Comparison of ENCODE assay signal across 8 cellular contexts in the genomic region with DNA sequence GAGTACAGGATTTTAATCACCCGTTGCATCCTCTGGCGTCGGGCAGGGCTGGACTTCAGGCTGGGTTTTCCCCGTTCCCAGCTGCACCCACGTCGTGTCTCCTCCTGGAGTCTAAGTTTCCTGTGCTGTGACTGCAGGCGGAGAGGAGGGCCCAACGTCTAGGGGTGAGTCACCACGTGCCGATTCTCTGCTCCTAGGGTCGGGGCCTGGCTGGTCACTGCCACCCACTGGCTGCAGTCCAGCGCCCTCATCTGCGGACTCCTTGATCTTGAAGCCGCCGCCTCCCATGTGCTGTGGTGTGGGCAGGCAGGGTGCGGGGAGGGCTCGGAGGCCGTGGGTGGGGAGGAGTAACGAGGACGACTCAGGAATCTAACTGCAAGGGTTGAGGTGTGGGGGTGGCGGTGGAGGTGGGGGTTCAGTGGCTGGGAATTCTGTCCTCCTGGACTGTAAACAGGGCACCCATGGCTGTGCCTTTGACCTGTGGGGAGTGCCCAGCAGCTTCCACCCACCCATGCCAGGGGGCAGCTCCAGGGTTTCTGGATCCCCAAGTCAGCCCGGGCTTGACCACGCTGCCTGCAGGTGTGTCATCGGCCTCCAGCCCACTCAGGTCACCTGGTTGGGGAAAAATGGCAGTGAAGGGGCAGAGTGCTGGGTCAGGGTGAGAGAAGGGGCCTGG.
DNase-seq lines count a peak whose midpoint lies in the region; ATAC-seq, FAIRE-seq and TF ChIP-seq lines count a peak whose summit lies in the region.

No MANE protein-coding gene starts in this region.

- H3K9me3 ChIP-seq in kidney (ENCODE audit: control insufficient read depth in 1 of 2, low read length in 2 of 2): no peaks in the 10 kb centered on the region
- H3K9me3 ChIP-seq in upper lobe of right lung: no peaks in the 10 kb centered on the region

- peak; percentile 4 for TF ChIP-seq CTCF in astrocyte of the spinal cord (IDR thresholded peaks at IDR 0.05; ENCODE audit: low read depth, low read length)
- TF ChIP-seq CTCF in kidney (IDR thresholded peaks at IDR 0.05; ENCODE audit: borderline replicate concordance, extremely low read depth, insufficient read depth): no peak
- no peak for TF ChIP-seq CTCF in upper lobe of right lung (IDR thresholded peaks at IDR 0.05)

- H3K27ac Mint-ChIP-seq in stimulated activated naive CD8-positive, alpha-beta T cell treated with anti-CD3 and anti-CD28 coated beads, Interleukin-15, amount 100 ng/mL, for 72 hours: no peak overlapping the region

- peak; percentile 83 for ATAC-seq in upper lobe of right lung
- no peak for ATAC-seq in stimulated activated naive CD8-positive, alpha-beta T cell treated with anti-CD3 and anti-CD28 coated beads, Interleukin-15, amount 100 ng/mL, for 72 hours

- peaks cover 44% of the 10 kb centered on the region for H3K27me3 Mint-ChIP-seq in stimulated activated naive CD8-positive, alpha-beta T cell treated with anti-CD3 and anti-CD28 coated beads, Interleukin-15, amount 100 ng/mL, for 72 hours

- H3K9ac ChIP-seq in kidney (ENCODE audit: low read length in 2 of 2): peak overlapping the region in 1 of 2 donors; percentile 55

- intact Hi-C loops in kidney (cut with DNase I) (no loop called here), upper lobe of right lung (cut with DNase I) (no loop called here)

- H3K27ac ChIP-seq in kidney (ENCODE audit: low read depth in 2 of 2, low read length in 2 of 2) (peak overlapping the region; percentile 24 to 67), upper lobe of right lung (no peak overlapping the region)

- no peaks in the 10 kb centered on the region for H3K27me3 ChIP-seq in upper lobe of right lung

- no peak overlapping the region for H3K4me3 ChIP-seq in astrocyte of the spinal cord (ENCODE audit: low read depth, low read length)
- peak overlapping the region in 1 of 2 donors; percentile 17 for H3K4me3 ChIP-seq in kidney (ENCODE audit: low read length in 2 of 2)
- H3K4me3 ChIP-seq in upper lobe of right lung: no peak overlapping the region

- H3K4me3 Mint-ChIP-seq in stimulated activated naive CD8-positive, alpha-beta T cell treated with anti-CD3 and anti-CD28 coated beads, Interleukin-15, amount 100 ng/mL, for 72 hours: no peak overlapping the region

- in situ Hi-C loops in astrocyte of the spinal cord (cut with HindIII; ENCODE audit: low sequenced_read_pairs): no loop called here

- no peaks in the 10 kb centered on the region for H3K9me3 Mint-ChIP-seq in stimulated activated naive CD8-positive, alpha-beta T cell treated with anti-CD3 and anti-CD28 coated beads, Interleukin-15, amount 100 ng/mL, for 72 hours

- FAIRE-seq in kidney (lab: Jason Lieb, UNC): no peak

- DNase-seq in HUDEP-2 (lab: John Stamatoyannopoulos, UW; ENCODE audit: unreplicated experiment in 76 of 76) (peak in 74 of 76 experiments; percentile 20 to 91 (median 78)), astrocyte of the spinal cord (ENCODE audit: low read depth, low spot score) (peak; percentile 84), kidney (peak; percentile 96), upper lobe of right lung (peak; percentile 91), SHP77 treated with DMSO at 0.1 percent for 48 hours (lab: John Stamatoyannopoulos, UW) (no peak), middle frontal gyrus (ENCODE audit: extremely low spot score, low spot score) (no peak), GDM1 (lab: John Stamatoyannopoulos, UW) (no peak)
- no peak for DNase-seq in stimulated activated naive CD8-positive, alpha-beta T cell treated with anti-CD3 and anti-CD28 coated beads, Interleukin-15, amount 100 ng/mL, for 72 hours

- H3K4me1 ChIP-seq in kidney (ENCODE audit: control insufficient read depth in 1 of 2, insufficient read depth in 1 of 2, low read depth in 1 of 2, low read length in 2 of 2) (peaks cover 8 to 9% of the 10 kb centered on the region in 2 donors), upper lobe of right lung (peaks cover 14% of the 10 kb centered on the region)

- H3K36me3 ChIP-seq in kidney (ENCODE audit: control insufficient read depth in 1 of 2, insufficient read depth in 2 of 2, low read length in 2 of 2): no peaks in the 10 kb centered on the region
- H3K36me3 ChIP-seq in upper lobe of right lung: no peaks in the 10 kb centered on the region

- H3K4me1 Mint-ChIP-seq in stimulated activated naive CD8-positive, alpha-beta T cell treated with anti-CD3 and anti-CD28 coated beads, Interleukin-15, amount 100 ng/mL, for 72 hours: peaks cover 8% of the 10 kb centered on the region

Comparison
In these comparisons a context has a peak if more than half of its experiments do, and no peak if none do; other contexts are left out.
1. DNase-seq: peak in HUDEP-2 (74 of 76), astrocyte of the spinal cord (single experiment), kidney (single experiment) and upper lobe of right lung (single experiment); none in stimulated activated naive CD8-positive, alpha-beta T cell treated with anti-CD3 and anti-CD28 coated beads, Interleukin-15, amount 100 ng/mL, for 72 hours (0 of 2), SHP77 treated with DMSO at 0.1 percent for 48 hours (single experiment), middle frontal gyrus (single experiment) and GDM1 (single experiment).